Comparison of ENCODE assay signal across 16 cellular contexts in the genomic region with DNA sequence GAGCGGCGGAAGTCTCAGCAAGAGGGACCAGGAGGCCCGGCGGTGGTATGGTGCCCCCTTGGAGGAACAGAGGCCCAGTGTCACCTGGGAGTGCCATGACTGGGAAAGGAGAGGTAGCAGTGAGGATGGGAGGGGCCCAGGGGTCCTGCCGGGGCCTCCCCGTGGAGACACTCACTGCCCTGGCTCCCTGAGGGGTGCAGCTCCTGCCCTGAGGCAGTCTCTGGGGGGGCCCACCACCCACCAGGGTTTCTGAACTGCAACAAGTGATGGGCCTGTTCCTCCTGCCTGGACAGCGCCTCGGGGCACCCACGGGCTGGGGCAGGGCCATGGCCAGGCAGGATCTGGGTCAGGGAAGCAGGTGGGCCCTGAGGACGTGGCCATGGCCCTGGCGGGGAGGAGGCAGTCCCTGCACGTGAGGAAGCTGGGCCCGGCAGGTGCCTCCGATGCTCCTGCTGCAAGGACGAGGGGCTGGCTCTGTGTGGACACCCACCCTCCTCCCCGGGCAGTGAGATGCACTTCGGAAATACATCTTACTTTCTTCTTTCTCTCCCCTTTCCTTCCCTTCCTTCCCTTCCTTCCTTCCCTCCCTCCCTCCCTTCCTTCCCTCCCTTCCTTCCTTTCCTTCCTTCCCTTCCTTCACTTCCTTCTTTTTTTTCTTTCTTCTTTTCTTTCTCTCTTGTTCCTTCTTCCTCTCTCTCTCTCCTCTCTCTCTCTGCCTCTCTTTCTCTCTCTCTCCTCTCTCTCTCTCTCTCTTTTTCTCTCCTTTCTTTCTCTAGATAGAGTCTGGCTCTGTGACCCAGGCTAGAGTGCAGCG.
DNase-seq lines count a peak whose midpoint lies in the region; ATAC-seq, FAIRE-seq and TF ChIP-seq lines count a peak whose summit lies in the region.
"Had no signal": no experiment of that assay in that cellular context is flagged by ENCODE, and none has a peak within 500 bp of the region (broad histone marks: within the 10 kb centered on the region; RNA-seq: fewer than 3 reads in every experiment).

No MANE protein-coding gene starts in this region.

- POLR2A ChIA-PET in HepG2 (lab: Yijun Ruan, JAX), result no interaction called here
- POLR2A ChIA-PET in naive thymus-derived CD4-positive, alpha-beta T cell (lab: Charles Lee), result no interaction called here

- no peak for TF ChIP-seq EP300 in HepG2 (IDR thresholded peaks at IDR 0.05; ENCODE audit: low read depth in 2 of 2, low read length in 2 of 2)
- no peak for TF ChIP-seq EP300 in HepG2 (CRISPR knock-in tag; IDR thresholded peaks at IDR 0.05; ENCODE audit: borderline replicate concordance)

- no peak for FAIRE-seq in HepG2 (lab: Jason Lieb, UNC)

- in situ Hi-C loops in HepG2 (cut with HindIII; ENCODE audit: extremely low pct_ligation_motif_present, low pct_unique_long_range_greater_than_20kb), result no loop called here

- peaks cover 24 to 89% of the 10 kb centered on the region in 2 experiments for H3K27me3 ChIP-seq in HepG2 (ENCODE audit: control insufficient read depth in 1 of 2, insufficient read depth in 2 of 2, low read length in 2 of 2)
- no peaks in the 10 kb centered on the region for H3K27me3 ChIP-seq in right lobe of liver
- H3K27me3 ChIP-seq in naive thymus-derived CD4-positive, alpha-beta T cell (ENCODE audit: control insufficient read depth in 2 of 2, insufficient read depth in 2 of 2, low read length in 2 of 2), result no peaks in the 10 kb centered on the region
- H3K27me3 ChIP-seq in WERI-Rb-1 (ENCODE audit: insufficient read depth, low read depth, severe bottlenecking), result peaks cover 4% of the 10 kb centered on the region

- H3K9me3 ChIP-seq in HepG2 (ENCODE audit: low read length), result no peaks in the 10 kb centered on the region
- no peaks in the 10 kb centered on the region for H3K9me3 ChIP-seq in right lobe of liver
- no peaks in the 10 kb centered on the region for H3K9me3 ChIP-seq in naive thymus-derived CD4-positive, alpha-beta T cell (ENCODE audit: control insufficient read depth in 2 of 3, low read length in 3 of 3)
- no peaks in the 10 kb centered on the region for H3K9me3 ChIP-seq in WERI-Rb-1 (ENCODE audit: severe bottlenecking)
- H3K9me3 ChIP-seq: SJCRH30 had no signal

- no peak overlapping the region for H2AFZ ChIP-seq in HepG2 (ENCODE audit: low read length)
- H2AFZ ChIP-seq: PC-9 had no signal

- BruUV-seq in HepG2 (replicated peaks; lab: Mats Ljungman, UMichigan), result no TSS peak

- no peaks in the 10 kb centered on the region for H3K27me3 Mint-ChIP-seq in activated T-helper 17 cell treated with anti-CD3 and anti-CD28 coated beads, Interleukin-2, amount 50 U/mL, for 72 hours
- peaks cover 0 to 7% (median 0%) of the 10 kb centered on the region in 5 donors for H3K27me3 Mint-ChIP-seq in naive thymus-derived CD4-positive, alpha-beta T cell

- H3K27ac Mint-ChIP-seq in activated T-helper 17 cell treated with anti-CD3 and anti-CD28 coated beads, Interleukin-2, amount 50 U/mL, for 72 hours, result peak overlapping the region; percentile 86
- H3K27ac Mint-ChIP-seq in naive thymus-derived CD4-positive, alpha-beta T cell, result peak overlapping the region in 8 of 9 donors; percentile 36 to 79 (median 60)

- WGBS in HepG2 (ENCODE audit: low lambda C conversion rate), result 44% methylated on average over 10 of the region's 18 CpGs
- 82% methylated on average over 2 of the region's 18 CpGs for WGBS in right lobe of liver (ENCODE audit: insufficient coverage, low coverage, low lambda C conversion rate, missing lambda C conversion rate)

- CTCF ChIA-PET in HepG2 (lab: Yijun Ruan, JAX; ENCODE audit: low intra/inter-chr PET ratio, low total read pairs), result no interaction called here
- CTCF ChIA-PET in naive thymus-derived CD4-positive, alpha-beta T cell (lab: Charles Lee), result interaction anchor here (0.6 kb wide), 1 partner anchor 14 kb away, joined by 6 read pairs; no protein-coding TSS in a partner anchor

- H3K4me1 ChIP-seq in HepG2 (ENCODE audit: insufficient read depth, low read length), result peaks cover 18% of the 10 kb centered on the region
- no peaks in the 10 kb centered on the region for H3K4me1 ChIP-seq in right lobe of liver
- H3K4me1 ChIP-seq in naive thymus-derived CD4-positive, alpha-beta T cell (ENCODE audit: control insufficient read depth in 2 of 2, insufficient read depth in 2 of 2, low read length in 2 of 2), result no peaks in the 10 kb centered on the region

- no peak overlapping the region for H3K9ac ChIP-seq in HepG2 (ENCODE audit: insufficient read depth, low read depth, low read length)

- peaks cover 6% of the 10 kb centered on the region for H3K4me1 Mint-ChIP-seq in activated T-helper 17 cell treated with anti-CD3 and anti-CD28 coated beads, Interleukin-2, amount 50 U/mL, for 72 hours
- H3K4me1 Mint-ChIP-seq in naive thymus-derived CD4-positive, alpha-beta T cell, result peaks cover 0 to 13% (median 5%) of the 10 kb centered on the region in 7 donors

- H3K36me3 ChIP-seq in HepG2 (replicated peaks in 1 of 2; ENCODE audit: control insufficient read depth in 1 of 2, insufficient read depth in 2 of 2, low read length in 2 of 2) (no peaks in the 10 kb centered on the region), right lobe of liver (no peaks in the 10 kb centered on the region), WERI-Rb-1 (no peaks in the 10 kb centered on the region)
- no peaks in the 10 kb centered on the region for H3K36me3 ChIP-seq in naive thymus-derived CD4-positive, alpha-beta T cell (ENCODE audit: control insufficient read depth in 2 of 3, insufficient read depth in 3 of 3, low read length in 3 of 3)
- H3K36me3 ChIP-seq: SJCRH30 had no signal

- H4K20me1 ChIP-seq in HepG2 (ENCODE audit: insufficient read depth, low read length), result no peaks in the 10 kb centered on the region

- no peaks in the 10 kb centered on the region for H3K9me3 Mint-ChIP-seq in activated T-helper 17 cell treated with anti-CD3 and anti-CD28 coated beads, Interleukin-2, amount 50 U/mL, for 72 hours
- H3K9me3 Mint-ChIP-seq in naive thymus-derived CD4-positive, alpha-beta T cell, result peaks cover 0 to 2% (median 0%) of the 10 kb centered on the region in 11 donors

- H3K79me2 ChIP-seq in HepG2 (ENCODE audit: insufficient read depth, low read length), result no peaks in the 10 kb centered on the region

- no peak overlapping the region for H3K4me3 Mint-ChIP-seq in activated T-helper 17 cell treated with anti-CD3 and anti-CD28 coated beads, Interleukin-2, amount 50 U/mL, for 72 hours
- no peak overlapping the region for H3K4me3 Mint-ChIP-seq in naive thymus-derived CD4-positive, alpha-beta T cell

- ATAC-seq in HepG2, result 0 out of 3 replicates have a peak, but pooled peaks have one; percentile 2
- no peak for ATAC-seq in right lobe of liver
- ATAC-seq in activated T-helper 17 cell treated with anti-CD3 and anti-CD28 coated beads, Interleukin-2, amount 50 U/mL, for 72 hours (replicated peaks), result no peak
- ATAC-seq in naive thymus-derived CD4-positive, alpha-beta T cell, result no peak
- ATAC-seq in stimulated activated naive CD8-positive, alpha-beta T cell treated with anti-CD3 and anti-CD28 coated beads, Interleukin-15, Interleukin-2, amounts not matched to agents 100 U/mL and 50 U/mL, for 24 hours, result peak; percentile 11
- ATAC-seq in HG02763 (IDR thresholded peaks at IDR 0.05; ENCODE audit: unreplicated experiment), result no peak

- TF ChIP-seq CTCF in HepG2 (CRISPR knock-in tag; IDR thresholded peaks at IDR 0.05) (no peak), right lobe of liver (IDR thresholded peaks at IDR 0.05) (no peak), WERI-Rb-1 (IDR thresholded peaks at IDR 0.05; ENCODE audit: low read depth, low read length) (no peak)

- no peak for TF ChIP-seq POLR2A in HepG2 (IDR thresholded peaks at IDR 0.05; ENCODE audit: insufficient read depth in 1 of 2, low read depth in 2 of 2, low read length in 2 of 2)
- no peak for TF ChIP-seq POLR2A in right lobe of liver (IDR thresholded peaks at IDR 0.05)

- H3K27ac ChIP-seq in HepG2 (ENCODE audit: extremely low read length, insufficient read depth, low read length) (no peak overlapping the region), right lobe of liver (no peak overlapping the region), WERI-Rb-1 (no peak overlapping the region)
- H3K27ac ChIP-seq in naive thymus-derived CD4-positive, alpha-beta T cell (ENCODE audit: low read depth, low read length), result no peak overlapping the region
- H3K27ac ChIP-seq: PC-9, SJCRH30 had no signal

- H3K4me3 ChIP-seq in HepG2 (replicated peaks in 1 of 3; ENCODE audit: insufficient read depth in 1 of 3, low read depth in 2 of 3, low read length in 3 of 3) (no peak overlapping the region), right lobe of liver (no peak overlapping the region), WERI-Rb-1 (ENCODE audit: low read depth, low read length) (no peak overlapping the region)
- no peak overlapping the region for H3K4me3 ChIP-seq in naive thymus-derived CD4-positive, alpha-beta T cell (ENCODE audit: low read length)
- H3K4me3 ChIP-seq: PC-9, SJCRH30 had no signal

- intact Hi-C loops in HepG2 (cut with micrococcal nuclease; ENCODE audit: unreplicated experiment), result no loop called here
- intact Hi-C loops in right lobe of liver (cut with DNase I), result no loop called here
- intact Hi-C loops in naive thymus-derived CD4-positive, alpha-beta T cell (cut with micrococcal nuclease), result no loop called here

- TF ChIP-seq RAD21 in HepG2 (CRISPR knock-in tag; IDR thresholded peaks at IDR 0.05), result no peak

- no peak overlapping the region for H3K4me2 ChIP-seq in HepG2 (ENCODE audit: low read depth, low read length)
- H3K4me2 ChIP-seq: PC-9 had no signal

- H3K36me3 Mint-ChIP-seq in activated T-helper 17 cell treated with anti-CD3 and anti-CD28 coated beads, Interleukin-2, amount 50 U/mL, for 72 hours (ENCODE audit: low read depth), result no peaks in the 10 kb centered on the region
- H3K36me3 Mint-ChIP-seq in naive thymus-derived CD4-positive, alpha-beta T cell, result peaks cover 0 to 7% (median 0%) of the 10 kb centered on the region in 5 donors

- DNase-seq in HepG2 (ENCODE audit: low spot score), result no peak
- DNase-seq in right lobe of liver, result no peak
- no peak for DNase-seq in naive thymus-derived CD4-positive, alpha-beta T cell
- no peak for DNase-seq in stimulated activated naive CD8-positive, alpha-beta T cell treated with anti-CD3 and anti-CD28 coated beads, Interleukin-15, Interleukin-2, amounts not matched to agents 100 U/mL and 50 U/mL, for 24 hours
- no peak for DNase-seq in NK-92 treated with Interleukin-12 subunit alpha and Interleukin-12 subunit beta, amount 100 ng/mL, for 24 hours (lab: John Stamatoyannopoulos, UW)
- no peak for DNase-seq in WERI-Rb-1
- DNase-seq: HCEC 1CT, KG1, NCI-H1092, NCI-H2081 treated with DMSO at 0.1 percent for 48 hours, NCI-H510A, NCI-H774, PC-9, SJCRH30 had no signal

TF ChIP-seq in HepG2, 621 proteins besides CTCF, POLR2A, EP300 and RAD21:
- TF ChIP-seq ZNF564 (CRISPR knock-in tag; IDR thresholded peaks at IDR 0.05), result no peak
- TF ChIP-seq JUND (CRISPR knock-in tag; IDR thresholded peaks at IDR 0.05), result no peak
- 0 out of 2 replicates have a peak, but pooled peaks have one; percentile 23 for TF ChIP-seq BHLHE40 (IDR thresholded peaks at IDR 0.05; ENCODE audit: low read length)
- peak; percentile 90 for TF ChIP-seq HNRNPK (IDR thresholded peaks at IDR 0.05; ENCODE audit: low read depth, low read length, poor library complexity, severe bottlenecking)

Comparison
In these comparisons a context has a peak if more than half of its experiments do, and no peak if none do; other contexts are left out.
1. ATAC-seq: peak in HepG2 (single experiment) and stimulated activated naive CD8-positive, alpha-beta T cell treated with anti-CD3 and anti-CD28 coated beads, Interleukin-15, Interleukin-2, amounts not matched to agents 100 U/mL and 50 U/mL, for 24 hours (single experiment); none in right lobe of liver (0 of 4), activated T-helper 17 cell treated with anti-CD3 and anti-CD28 coated beads, Interleukin-2, amount 50 U/mL, for 72 hours (single experiment), naive thymus-derived CD4-positive, alpha-beta T cell (single experiment) and HG02763 (single experiment).